8 cellular contexts compared by ENCODE assay signal in the genomic region with DNA sequence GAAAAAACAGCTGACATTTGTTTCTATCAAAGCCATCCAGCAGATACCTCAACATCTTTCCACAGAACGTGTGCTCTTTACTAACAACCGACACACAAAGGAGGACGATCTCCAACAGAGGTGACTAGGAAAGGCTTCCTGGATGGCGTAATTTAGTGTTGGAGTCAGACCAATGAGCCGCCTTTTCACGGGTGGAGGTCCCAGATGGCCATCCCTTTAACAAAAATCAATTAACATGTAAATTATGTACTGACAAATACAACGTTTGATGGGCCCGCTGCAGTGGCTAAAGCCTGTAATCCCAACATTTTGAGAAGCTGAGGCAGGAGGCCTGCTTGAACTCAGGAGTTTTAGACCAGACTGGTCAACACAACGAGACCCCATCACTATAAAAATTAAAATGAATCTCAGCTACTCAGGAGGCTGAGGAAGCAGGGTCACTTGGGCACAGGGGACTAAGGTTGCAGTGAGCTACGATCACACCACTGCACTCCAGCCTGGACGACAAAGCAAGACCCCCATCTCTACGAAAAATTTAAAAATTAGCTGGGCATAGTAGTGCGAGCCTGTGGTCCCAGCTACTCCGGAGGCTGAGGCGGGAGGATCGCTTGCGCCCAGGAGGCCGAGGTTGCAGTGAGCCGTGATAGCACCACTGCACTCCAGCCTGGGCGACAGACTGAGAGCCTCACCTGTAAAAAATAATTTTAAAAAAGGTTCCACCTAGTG. TPM values are rescaled to one million over a fixed set of nuclear protein-coding genes. Genes with fewer than 3 reads are reported as not detected.
DNase-seq lines count a peak whose midpoint lies in the region; ATAC-seq and TF ChIP-seq lines count a peak whose summit lies in the region.

No MANE protein-coding gene starts in this region.

- H3K27ac Mint-ChIP-seq in activated naive CD4-positive, alpha-beta T cell treated with anti-CD3 and anti-CD28 coated beads, Interleukin-2, amount 10 ng/mL, durations not matched to agents 7 days and 5 days, result peak overlapping the region; percentile 93
- peak overlapping the region; percentile 87 for H3K27ac Mint-ChIP-seq in activated naive CD8-positive, alpha-beta T cell treated with anti-CD3 and anti-CD28 coated beads, Interleukin-2, amount 50 U/mL, for 24 hours

- TF ChIP-seq POLR2A in thyroid gland (IDR thresholded peaks at IDR 0.05), result no peak

- TF ChIP-seq CTCF in thyroid gland (IDR thresholded peaks at IDR 0.05) (no peak), GM10266 (IDR thresholded peaks at IDR 0.05; ENCODE audit: control insufficient read depth, insufficient read depth, low read depth, missing control alignments) (no peak)

- H3K4me3 Mint-ChIP-seq in activated naive CD4-positive, alpha-beta T cell treated with anti-CD3 and anti-CD28 coated beads, Interleukin-2, amount 10 ng/mL, durations not matched to agents 7 days and 5 days, result peak overlapping the region; percentile 83
- peak overlapping the region; percentile 84 for H3K4me3 Mint-ChIP-seq in activated naive CD8-positive, alpha-beta T cell treated with anti-CD3 and anti-CD28 coated beads, Interleukin-2, amount 50 U/mL, for 24 hours

- DNase-seq in activated naive CD4-positive, alpha-beta T cell treated with anti-CD3 and anti-CD28 coated beads, Interleukin-2, amount 10 ng/mL, durations not matched to agents 7 days and 5 days, result no peak
- no peak for DNase-seq in activated naive CD4-positive, alpha-beta T cell treated with Interleukin-2 at 50 U/mL for 16 hours
- peak; percentile 3 for DNase-seq in activated naive CD8-positive, alpha-beta T cell treated with anti-CD3 and anti-CD28 coated beads, Interleukin-2, amount 50 U/mL, for 24 hours
- DNase-seq in thyroid gland, result peak in 1 of 2 donors; percentile 8
- DNase-seq in GM10266 (ENCODE audit: extremely low spot score), result no peak

- H3K36me3 Mint-ChIP-seq in activated naive CD4-positive, alpha-beta T cell treated with anti-CD3 and anti-CD28 coated beads, Interleukin-2, amount 10 ng/mL, durations not matched to agents 7 days and 5 days, result peaks cover 3% of the 10 kb centered on the region
- H3K36me3 Mint-ChIP-seq in activated naive CD8-positive, alpha-beta T cell treated with anti-CD3 and anti-CD28 coated beads, Interleukin-2, amount 50 U/mL, for 24 hours (ENCODE audit: low read depth), result peaks cover 9% of the 10 kb centered on the region

- CTCF ChIA-PET in activated naive CD4-positive, alpha-beta T cell treated with anti-CD3 and anti-CD28 coated beads, Interleukin-2, amount 10 ng/mL, durations not matched to agents 7 days and 5 days (lab: Charles Lee), result no interaction called here

- H3K27ac ChIP-seq in layer of hippocampus (ENCODE audit: low read depth, low read length), result peak overlapping the region; percentile 98
- peak overlapping the region; percentile 94 to 98 (median 97) for H3K27ac ChIP-seq in thyroid gland

- no peaks in the 10 kb centered on the region for H3K36me3 ChIP-seq in thyroid gland

- no peaks in the 10 kb centered on the region for H3K27me3 ChIP-seq in layer of hippocampus (ENCODE audit: control insufficient read depth, insufficient read depth, low read length)
- H3K27me3 ChIP-seq in thyroid gland, result no peaks in the 10 kb centered on the region

- peaks cover 32% of the 10 kb centered on the region for H3K4me1 Mint-ChIP-seq in activated naive CD4-positive, alpha-beta T cell treated with anti-CD3 and anti-CD28 coated beads, Interleukin-2, amount 10 ng/mL, durations not matched to agents 7 days and 5 days
- peaks cover 23% of the 10 kb centered on the region for H3K4me1 Mint-ChIP-seq in activated naive CD8-positive, alpha-beta T cell treated with anti-CD3 and anti-CD28 coated beads, Interleukin-2, amount 50 U/mL, for 24 hours

- no peak for ATAC-seq in activated naive CD8-positive, alpha-beta T cell treated with anti-CD3 and anti-CD28 coated beads, Interleukin-2, amount 50 U/mL, for 24 hours
- ATAC-seq in HG03097 (IDR thresholded peaks at IDR 0.05; ENCODE audit: low FRiP score, unreplicated experiment) (no peak), GM18498 (IDR thresholded peaks at IDR 0.05; ENCODE audit: unreplicated experiment) (no peak)

- intact Hi-C loops in thyroid gland (cut with DNase I), result loop anchor here (10.0 kb wide), 1 partner anchor 60 kb away; the partner anchor contains the start of gene ZNF507

- no peaks in the 10 kb centered on the region for H3K9me3 Mint-ChIP-seq in activated naive CD4-positive, alpha-beta T cell treated with anti-CD3 and anti-CD28 coated beads, Interleukin-2, amount 10 ng/mL, durations not matched to agents 7 days and 5 days
- H3K9me3 Mint-ChIP-seq in activated naive CD8-positive, alpha-beta T cell treated with anti-CD3 and anti-CD28 coated beads, Interleukin-2, amount 50 U/mL, for 24 hours, result no peaks in the 10 kb centered on the region

- no peaks in the 10 kb centered on the region for H3K27me3 Mint-ChIP-seq in activated naive CD4-positive, alpha-beta T cell treated with anti-CD3 and anti-CD28 coated beads, Interleukin-2, amount 10 ng/mL, durations not matched to agents 7 days and 5 days
- no peaks in the 10 kb centered on the region for H3K27me3 Mint-ChIP-seq in activated naive CD8-positive, alpha-beta T cell treated with anti-CD3 and anti-CD28 coated beads, Interleukin-2, amount 50 U/mL, for 24 hours

- H3K9me3 ChIP-seq in thyroid gland, result no peaks in the 10 kb centered on the region

- WGBS in thyroid gland, 2 donors, result 61 to 73% methylated on average over 20 of the region's 20 CpGs

- peaks cover 13 to 19% of the 10 kb centered on the region in 2 donors for H3K4me1 ChIP-seq in thyroid gland

- H3K4me3 ChIP-seq in thyroid gland (replicated peaks in 1 of 3), result peak overlapping the region; percentile 72 to 96 (median 85)

RNA-seq across cellular contexts. Expression of gene DPY19L3, which starts 1.2 kb away (rescaled TPM):
- 10 to 100 TPM; 29.7 to 49.2 (median 39.8) TPM for total RNA-seq in thyroid gland

RNA-seq across cellular contexts. Expression of gene ZNF507, which starts 59.0 kb away (rescaled TPM):
- 10 to 100 TPM; 28.6 to 46.9 (median 38.0) TPM for total RNA-seq in thyroid gland
